Comparison of ENCODE assay signal across 8 cellular contexts in the genomic region with DNA sequence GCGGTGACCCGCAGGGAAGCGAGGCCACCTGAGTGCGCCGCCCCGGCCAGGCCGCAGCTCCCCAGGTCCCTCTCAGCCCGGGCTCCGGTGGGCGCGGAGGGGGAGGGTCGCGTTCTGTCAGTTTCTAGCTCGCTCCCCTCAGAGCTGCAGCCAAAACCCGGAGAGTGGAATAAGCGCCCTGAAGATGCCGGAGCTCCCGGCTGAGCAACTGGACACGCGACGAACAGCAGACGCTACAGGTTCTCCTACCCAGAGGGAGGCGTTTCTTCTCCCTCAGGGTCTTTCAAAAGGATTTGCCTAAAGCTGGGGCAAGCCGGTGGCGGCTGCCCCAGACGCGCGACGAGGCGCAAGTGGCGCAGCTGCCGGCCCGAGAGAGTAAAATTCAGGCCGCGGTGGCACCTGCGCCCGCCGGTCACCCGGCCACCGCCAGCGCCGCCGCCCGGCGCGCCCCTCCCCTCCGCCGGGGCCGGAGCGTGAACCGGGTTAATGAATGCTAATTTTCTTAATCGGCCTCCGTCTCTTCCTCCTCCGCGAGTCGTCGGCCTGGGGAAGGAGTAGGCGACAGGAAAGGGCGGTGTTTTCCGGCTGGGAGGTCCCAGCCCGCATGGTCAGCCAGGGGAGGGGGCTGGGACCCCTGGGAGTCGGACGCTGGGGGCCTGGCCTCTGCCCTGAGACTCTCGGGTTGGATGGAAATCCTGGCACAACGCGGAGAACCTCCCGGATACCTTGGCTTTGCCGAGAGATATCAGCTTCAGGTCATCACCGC. TPM values are rescaled to one million over a fixed set of nuclear protein-coding genes. Genes with fewer than 3 reads are reported as not detected.
DNase-seq lines count a peak whose midpoint lies in the region; ATAC-seq and TF ChIP-seq lines count a peak whose summit lies in the region.

No MANE protein-coding gene starts in this region.

- H3K27ac ChIP-seq in Peyer's patch (peak overlapping the region; percentile 80 to 94 (median 90)), fibroblast of lung (ENCODE audit: insufficient read depth, low read length) (peak overlapping the region; percentile 46)

- peaks cover 25 to 48% (median 43%) of the 10 kb centered on the region in 3 donors for H3K4me1 Mint-ChIP-seq in IgD-negative memory B cell
- peaks cover 41 to 60% of the 10 kb centered on the region in 2 donors for H3K4me1 Mint-ChIP-seq in natural killer cell
- H3K4me1 Mint-ChIP-seq in stimulated activated naive CD8-positive, alpha-beta T cell treated with anti-CD3 and anti-CD28 coated beads, Interleukin-15, Interleukin-2, amounts not matched to agents 100 ng/mL and 50 ng/mL, for 24 hours (ENCODE audit: low read depth) = peaks cover 60% of the 10 kb centered on the region

- peak overlapping the region; percentile 73 for H3K4me2 ChIP-seq in fibroblast of lung (ENCODE audit: extremely low read depth, insufficient read depth, low read length)

- peak overlapping the region; percentile 59 to 93 (median 86) for H3K27ac Mint-ChIP-seq in IgD-negative memory B cell
- H3K27ac Mint-ChIP-seq in natural killer cell = peak overlapping the region; percentile 84 to 96
- peak overlapping the region; percentile 79 for H3K27ac Mint-ChIP-seq in stimulated activated naive CD8-positive, alpha-beta T cell treated with anti-CD3 and anti-CD28 coated beads, Interleukin-15, Interleukin-2, amounts not matched to agents 100 ng/mL and 50 ng/mL, for 24 hours

- H3K4me3 ChIP-seq in Peyer's patch (peak overlapping the region; percentile 70 to 91 (median 81)), fibroblast of lung (replicated peaks in 1 of 4; ENCODE audit: control extremely low read depth in 1 of 4, insufficient read depth in 1 of 4, low read depth in 3 of 4, low read length in 4 of 4) (peak overlapping the region; percentile 61 to 94 (median 82))

- H3K27me3 ChIP-seq in Peyer's patch = no peaks in the 10 kb centered on the region
- no peaks in the 10 kb centered on the region for H3K27me3 ChIP-seq in fibroblast of lung (ENCODE audit: control insufficient read depth, insufficient read depth, low read length)

- H4K20me1 ChIP-seq in fibroblast of lung (ENCODE audit: control insufficient read depth, extremely low read depth, insufficient read depth, low read length) = no peaks in the 10 kb centered on the region

- H3K9me3 ChIP-seq in Peyer's patch = no peaks in the 10 kb centered on the region
- no peaks in the 10 kb centered on the region for H3K9me3 ChIP-seq in fibroblast of lung (ENCODE audit: control insufficient read depth, insufficient read depth, low read depth, low read length)

- no peak for TF ChIP-seq CTCF in Peyer's patch (IDR thresholded peaks at IDR 0.05)
- TF ChIP-seq CTCF in fibroblast of lung (conservative IDR thresholded peaks at IDR 0.05 in 1 of 2, IDR thresholded peaks at IDR 0.05 in 1 of 2; ENCODE audit: low read depth in 1 of 2, low read length in 2 of 2) = no peak
- no peak for TF ChIP-seq CTCF in natural killer cell (IDR thresholded peaks at IDR 0.05)

- intact Hi-C loops in natural killer cell (cut with micrococcal nuclease) = loop anchor here (1.0 to 5.0 kb wide), 2 partner anchors 35 to 86 kb away; no protein-coding TSS in a partner anchor

- DNase-seq in DMS153 (lab: John Stamatoyannopoulos, UW) (peak; percentile 75), Peyer's patch (peak; percentile 74 to 83 (median 75)), fibroblast of lung (ENCODE audit: low read depth in 2 of 2) (peak; percentile 86 to 94), natural killer cell (peak; percentile 74)
- DNase-seq in activated T-helper 1 cell treated with anti-CD3 and anti-CD28 coated beads, Interleukin-2, amount 50 U/mL, for 16 hours (ENCODE audit: low read depth in 1 of 2, low spot score in 1 of 2) = peak; percentile 22 to 39

- ATAC-seq in GM21528 (IDR thresholded peaks at IDR 0.05; ENCODE audit: low FRiP score, unreplicated experiment) = peak; percentile 50
- peak; percentile 53 to 72 (median 63) for ATAC-seq in natural killer cell

- H3K79me2 ChIP-seq in fibroblast of lung (ENCODE audit: control insufficient read depth, insufficient read depth, low read length) = peaks cover 41% of the 10 kb centered on the region

- no peaks in the 10 kb centered on the region for H3K9me3 Mint-ChIP-seq in IgD-negative memory B cell
- H3K9me3 Mint-ChIP-seq in natural killer cell = no peaks in the 10 kb centered on the region
- H3K9me3 Mint-ChIP-seq in stimulated activated naive CD8-positive, alpha-beta T cell treated with anti-CD3 and anti-CD28 coated beads, Interleukin-15, Interleukin-2, amounts not matched to agents 100 ng/mL and 50 ng/mL, for 24 hours = no peaks in the 10 kb centered on the region

- no peaks in the 10 kb centered on the region for H3K36me3 ChIP-seq in Peyer's patch
- no peaks in the 10 kb centered on the region for H3K36me3 ChIP-seq in fibroblast of lung (ENCODE audit: control insufficient read depth, insufficient read depth, low read length)

- no peaks in the 10 kb centered on the region for H3K27me3 Mint-ChIP-seq in IgD-negative memory B cell
- H3K27me3 Mint-ChIP-seq in natural killer cell (ENCODE audit: low read depth in 2 of 2) = no peaks in the 10 kb centered on the region
- no peaks in the 10 kb centered on the region for H3K27me3 Mint-ChIP-seq in stimulated activated naive CD8-positive, alpha-beta T cell treated with anti-CD3 and anti-CD28 coated beads, Interleukin-15, Interleukin-2, amounts not matched to agents 100 ng/mL and 50 ng/mL, for 24 hours

- H2AFZ ChIP-seq in fibroblast of lung (ENCODE audit: low read length) = peak overlapping the region; percentile 27

- TF ChIP-seq POLR2A in Peyer's patch (IDR thresholded peaks at IDR 0.05) = peak in 1 of 2 donors; percentile 25

- H3K9ac ChIP-seq in fibroblast of lung (ENCODE audit: insufficient read depth, low read length) = peak overlapping the region; percentile 50

- H3K36me3 Mint-ChIP-seq in IgD-negative memory B cell = no peaks in the 10 kb centered on the region
- no peaks in the 10 kb centered on the region for H3K36me3 Mint-ChIP-seq in natural killer cell
- H3K36me3 Mint-ChIP-seq in stimulated activated naive CD8-positive, alpha-beta T cell treated with anti-CD3 and anti-CD28 coated beads, Interleukin-15, Interleukin-2, amounts not matched to agents 100 ng/mL and 50 ng/mL, for 24 hours (ENCODE audit: low read depth) = peaks cover 18% of the 10 kb centered on the region

- H3K4me1 ChIP-seq in Peyer's patch = peaks cover 0 to under 1% (median 0%) of the 10 kb centered on the region in 4 donors
- no peaks in the 10 kb centered on the region for H3K4me1 ChIP-seq in fibroblast of lung (ENCODE audit: control insufficient read depth, extremely low read depth, insufficient read depth, low read length)

- H3K4me3 Mint-ChIP-seq in IgD-negative memory B cell = peak overlapping the region; percentile 89 to 95 (median 92)
- peak overlapping the region; percentile 97 for H3K4me3 Mint-ChIP-seq in natural killer cell
- peak overlapping the region; percentile 84 for H3K4me3 Mint-ChIP-seq in stimulated activated naive CD8-positive, alpha-beta T cell treated with anti-CD3 and anti-CD28 coated beads, Interleukin-15, Interleukin-2, amounts not matched to agents 100 ng/mL and 50 ng/mL, for 24 hours

RNA-seq across cellular contexts. Expression of gene CDC42EP3, which starts 0.8 kb away (rescaled TPM):
- 68.3 TPM for polyA plus RNA-seq in IgD-negative memory B cell
- total RNA-seq in Peyer's patch = 1 to 10 TPM; 7.0 to 9.5 (median 7.6) TPM
- total RNA-seq in fibroblast of lung = 5.6 and 19.2 TPM in 2 replicates
- polyA plus RNA-seq in fibroblast of lung = 103 and 328 TPM in 2 replicates
- 43.4 and 145 TPM in 2 replicates for polyA plus RNA-seq in fibroblast of lung (2012)
- 170 and 335 TPM in 2 replicates for polyA minus RNA-seq in fibroblast of lung (ENCODE audit: low replicate concordance)
- total RNA-seq in natural killer cell = 100 to 1,000 TPM in 1 of 3 donors, 10 to 100 TPM in 2; 73.9 to 105 (median 84.6) TPM

Comparison
In these comparisons a context has a peak if more than half of its experiments do, and no peak if none do; other contexts are left out.
1. Peak in every context shown above with its lines: DNase-seq, ATAC-seq, H3K4me3 ChIP-seq and H3K27ac ChIP-seq.
2. DNase-seq: peak in every context shown above with its lines; median percentile 90 in fibroblast of lung; 75 in DMS153; 75 in Peyer's patch; 74 in natural killer cell; 30 in activated T-helper 1 cell treated with anti-CD3 and anti-CD28 coated beads, Interleukin-2, amount 50 U/mL, for 16 hours.